ENCODE assay signal across 19 cellular contexts in the genomic region with DNA sequence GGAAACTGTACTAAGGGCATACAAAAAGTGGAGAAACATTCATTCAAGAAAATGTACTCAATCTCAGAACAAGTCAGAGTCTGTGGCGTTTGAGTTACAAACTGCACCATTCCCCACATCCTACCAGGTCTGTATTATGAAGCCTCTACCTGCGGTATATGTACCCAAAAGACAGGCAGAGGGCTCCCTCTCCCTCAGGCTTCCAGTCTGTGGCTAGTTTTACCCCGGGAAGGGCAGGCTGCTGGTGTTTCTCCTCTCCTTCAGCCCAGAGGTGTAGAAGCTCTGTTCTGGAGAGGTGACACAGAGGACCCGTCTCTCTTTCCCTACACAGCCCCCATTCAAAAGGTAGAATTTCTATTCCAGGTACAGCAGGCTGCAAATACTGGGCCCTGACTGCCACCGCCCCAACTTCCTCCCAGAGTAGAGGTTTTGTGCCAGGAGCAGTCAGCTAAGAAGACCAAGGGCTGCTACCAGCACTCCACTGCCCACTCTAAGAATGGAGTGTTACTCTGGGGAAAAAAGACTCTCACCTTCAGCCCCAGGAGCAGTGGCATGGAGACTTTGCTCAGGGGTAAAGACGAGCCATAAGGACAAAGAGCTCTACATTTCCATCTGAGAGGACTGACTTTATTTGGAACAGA.
"Had no signal": no experiment of that assay in that cellular context is flagged by ENCODE, and none has a peak within 500 bp of the region (broad histone marks: within the 10 kb centered on the region; RNA-seq: fewer than 3 reads in every experiment).

No MANE protein-coding gene starts in this region.

- H3K36me3 ChIP-seq: brain microvascular endothelial cell had no signal

- H3K27ac ChIP-seq: brain microvascular endothelial cell, lower lobe of right lung, stomach, upper lobe of right lung had no signal

- H3K27me3 ChIP-seq: brain microvascular endothelial cell, esophagus squamous epithelium, upper lobe of right lung had no signal

- DNase-seq: activated CD4-positive, alpha-beta T cell treated with anti-CD3 and anti-CD28 coated beads for 48 hours; activated CD4-positive, CD25-positive, alpha-beta regulatory T cell; activated CD8-positive, alpha-beta T cell treated with anti-CD3 and anti-CD28 coated beads for 36 hours; activated naive CD4-positive, alpha-beta T cell treated with anti-CD3 and anti-CD28 coated beads for 36 hours; activated naive CD8-positive, alpha-beta T cell treated with anti-CD3 and anti-CD28 coated beads, Interleukin-2, amount 50 U/mL, for 24 hours; activated T-cell treated with anti-CD3 and anti-CD28 coated beads, Interleukin-2, amount 50 U/mL, for 1 hour; aorta; brain microvascular endothelial cell; cerebellar nuclear complex; cortex of kidney; effector CD4-positive, alpha-beta T cell; esophagus squamous epithelium; left colon; lower lobe of right lung; stomach; upper lobe of right lung had no signal

- H3K4me3 ChIP-seq: esophagus squamous epithelium, lower lobe of right lung, stomach, upper lobe of right lung had no signal

- H3K27me3 Mint-ChIP-seq: activated CD8-positive, alpha-beta T cell treated with anti-CD3 and anti-CD28 coated beads for 36 hours; activated naive CD8-positive, alpha-beta T cell treated with anti-CD3 and anti-CD28 coated beads, Interleukin-2, amount 50 U/mL, for 24 hours; natural killer cell treated with Interleukin-12 subunit alpha and Interleukin-12 subunit beta and Interleukin-15 and Interleukin-18, amount 100 ng/mL, for 72 hours; progenitor cell of endocrine pancreas had no signal

- H3K4me3 Mint-ChIP-seq: activated CD8-positive, alpha-beta T cell treated with anti-CD3 and anti-CD28 coated beads for 36 hours; activated naive CD4-positive, alpha-beta T cell treated with anti-CD3 and anti-CD28 coated beads for 36 hours; activated naive CD8-positive, alpha-beta T cell treated with anti-CD3 and anti-CD28 coated beads, Interleukin-2, amount 50 U/mL, for 24 hours; mesothelial cell of epicardium; natural killer cell treated with Interleukin-12 subunit alpha and Interleukin-12 subunit beta and Interleukin-15 and Interleukin-18, amount 100 ng/mL, for 72 hours had no signal

- H3K27ac Mint-ChIP-seq: activated CD8-positive, alpha-beta T cell treated with anti-CD3 and anti-CD28 coated beads for 36 hours; activated naive CD4-positive, alpha-beta T cell treated with anti-CD3 and anti-CD28 coated beads for 36 hours; activated naive CD8-positive, alpha-beta T cell treated with anti-CD3 and anti-CD28 coated beads, Interleukin-2, amount 50 U/mL, for 24 hours; mesothelial cell of epicardium; natural killer cell treated with Interleukin-12 subunit alpha and Interleukin-12 subunit beta and Interleukin-15 and Interleukin-18, amount 100 ng/mL, for 72 hours had no signal

- H3K4me1 ChIP-seq: lower lobe of right lung, upper lobe of right lung had no signal

- H3K9me3 Mint-ChIP-seq: activated naive CD8-positive, alpha-beta T cell treated with anti-CD3 and anti-CD28 coated beads, Interleukin-2, amount 50 U/mL, for 24 hours; natural killer cell treated with Interleukin-12 subunit alpha and Interleukin-12 subunit beta and Interleukin-15 and Interleukin-18, amount 100 ng/mL, for 72 hours had no signal
